1 cellular context compared by ENCODE assay signal in the genomic region with DNA sequence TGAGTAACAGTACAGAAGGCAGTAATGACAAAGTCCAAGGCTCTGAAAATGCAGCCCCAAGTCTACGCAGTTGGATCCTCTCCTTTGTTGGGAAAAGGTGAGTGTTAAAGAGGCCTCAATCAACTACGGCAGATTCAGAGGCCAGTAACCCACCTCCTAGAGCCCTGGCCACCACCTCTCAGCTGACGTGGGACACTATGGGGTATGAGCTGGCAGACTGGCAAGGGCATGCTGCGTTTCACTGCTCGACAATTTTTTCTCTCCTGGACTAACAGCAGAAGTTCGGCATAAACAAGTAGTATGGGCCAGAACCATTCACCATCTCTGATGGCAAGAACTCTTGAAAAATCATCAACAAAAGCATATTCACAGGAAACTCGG.
TF ChIP-seq lines count a peak whose summit lies in the region.

No MANE protein-coding gene starts in this region.

TF ChIP-seq in SK-N-SH, 30 proteins besides CTCF, POLR2A, EP300 and RAD21 (continued from another document):
- TF ChIP-seq, protein P1, sequence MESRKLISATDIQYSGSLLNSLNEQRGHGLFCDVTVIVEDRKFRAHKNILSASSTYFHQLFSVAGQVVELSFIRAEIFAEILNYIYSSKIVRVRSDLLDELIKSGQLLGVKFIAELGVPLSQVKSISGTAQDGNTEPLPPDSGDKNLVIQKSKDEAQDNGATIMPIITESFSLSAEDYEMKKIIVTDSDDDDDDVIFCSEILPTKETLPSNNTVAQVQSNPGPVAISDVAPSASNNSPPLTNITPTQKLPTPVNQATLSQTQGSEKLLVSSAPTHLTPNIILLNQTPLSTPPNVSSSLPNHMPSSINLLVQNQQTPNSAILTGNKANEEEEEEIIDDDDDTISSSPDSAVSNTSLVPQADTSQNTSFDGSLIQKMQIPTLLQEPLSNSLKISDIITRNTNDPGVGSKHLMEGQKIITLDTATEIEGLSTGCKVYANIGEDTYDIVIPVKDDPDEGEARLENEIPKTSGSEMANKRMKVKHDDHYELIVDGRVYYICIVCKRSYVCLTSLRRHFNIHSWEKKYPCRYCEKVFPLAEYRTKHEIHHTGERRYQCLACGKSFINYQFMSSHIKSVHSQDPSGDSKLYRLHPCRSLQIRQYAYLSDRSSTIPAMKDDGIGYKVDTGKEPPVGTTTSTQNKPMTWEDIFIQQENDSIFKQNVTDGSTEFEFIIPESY (IDR thresholded peaks at IDR 0.05; ENCODE audit: borderline replicate concordance, low read depth), result no peak
- TF ChIP-seq GATA2 (CRISPR knock-in tag; IDR thresholded peaks at IDR 0.05), result no peak
- no peak for TF ChIP-seq TAF1 (IDR thresholded peaks at IDR 0.05; ENCODE audit: borderline replicate concordance, low read depth, low read length)
- TF ChIP-seq, protein P2, sequence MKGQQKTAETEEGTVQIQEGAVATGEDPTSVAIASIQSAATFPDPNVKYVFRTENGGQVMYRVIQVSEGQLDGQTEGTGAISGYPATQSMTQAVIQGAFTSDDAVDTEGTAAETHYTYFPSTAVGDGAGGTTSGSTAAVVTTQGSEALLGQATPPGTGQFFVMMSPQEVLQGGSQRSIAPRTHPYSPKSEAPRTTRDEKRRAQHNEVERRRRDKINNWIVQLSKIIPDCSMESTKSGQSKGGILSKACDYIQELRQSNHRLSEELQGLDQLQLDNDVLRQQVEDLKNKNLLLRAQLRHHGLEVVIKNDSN (IDR thresholded peaks at IDR 0.05; ENCODE audit: borderline replicate concordance, low read depth), result no peak
- TF ChIP-seq MXI1 (IDR thresholded peaks at IDR 0.05; ENCODE audit: low read depth, low read length), result no peak
- no peak for TF ChIP-seq RXRA (IDR thresholded peaks at IDR 0.05; ENCODE audit: borderline replicate concordance, low read depth)
- no peak for TF ChIP-seq TCF12 (IDR thresholded peaks at IDR 0.05)
- TF ChIP-seq GABPA (IDR thresholded peaks at IDR 0.05; ENCODE audit: low read depth), result no peak
- TF ChIP-seq MEF2A (IDR thresholded peaks at IDR 0.05; ENCODE audit: borderline replicate concordance, low read depth), result no peak
- no peak for TF ChIP-seq YY1 (IDR thresholded peaks at IDR 0.05; ENCODE audit: low read depth)
- TF ChIP-seq ELF1 (IDR thresholded peaks at IDR 0.05), result no peak
- TF ChIP-seq USF2 (IDR thresholded peaks at IDR 0.05; ENCODE audit: borderline replicate concordance, low read depth, low read length), result no peak
